In genomic region chr4:31334086-31334910, GRCh38 we compare ENCODE assay signal across 17 cellular contexts.
DNase-seq lines count a peak whose midpoint lies in the region; ATAC-seq, FAIRE-seq and TF ChIP-seq lines count a peak whose summit lies in the region.
"Had no signal": no experiment of that assay in that cellular context is flagged by ENCODE, and none has a peak within 500 bp of the region (broad histone marks: within the 10 kb centered on the region; RNA-seq: fewer than 3 reads in every experiment).

No MANE protein-coding gene starts in this region.

- H2BK15ac ChIP-seq in neuronal stem cell (ENCODE audit: low read length), result no peak overlapping the region

- H3K4me1 ChIP-seq in HCT116 (ENCODE audit: control insufficient read depth in 1 of 2, insufficient read depth in 2 of 2, low read length in 2 of 2) (no peaks in the 10 kb centered on the region), neuronal stem cell (ENCODE audit: control insufficient read depth in 2 of 2, insufficient read depth in 1 of 2, low read depth in 1 of 2, low read length in 2 of 2) (no peaks in the 10 kb centered on the region)
- H3K4me1 ChIP-seq: BLaER1 treated with 17β-estradiol and CSF1 and Interleukin-3, amounts not matched to agents 10 nM and 100 nM; HAP-1 had no signal

- no peaks in the 10 kb centered on the region for H4K20me1 ChIP-seq in HCT116 (ENCODE audit: insufficient read depth)
- H4K20me1 ChIP-seq: BLaER1 treated with 17β-estradiol and CSF1 and Interleukin-3, amounts not matched to agents 10 nM and 100 nM had no signal

- TF ChIP-seq RAD21 in HCT116 (IDR thresholded peaks at IDR 0.05; ENCODE audit: low read depth), result no peak

- H3K4me3 ChIP-seq in AG09309 (ENCODE audit: control insufficient read depth, low read depth, low read length), result no peak overlapping the region
- H3K4me3 ChIP-seq in HCT116 (replicated peaks in 1 of 2; ENCODE audit: low read depth in 1 of 2, low read length in 2 of 2), result no peak overlapping the region
- no peak overlapping the region for H3K4me3 ChIP-seq in neuronal stem cell (ENCODE audit: low read length in 2 of 2)
- H3K4me3 ChIP-seq: BLaER1 treated with 17β-estradiol and CSF1 and Interleukin-3, amounts not matched to agents 10 nM and 100 nM; GM12878; HAP-1 had no signal

- H3K4ac ChIP-seq in neuronal stem cell (ENCODE audit: low read length), result no peak overlapping the region

- peak; percentile 97 for FAIRE-seq in endometrium (lab: Jason Lieb, UNC)
- FAIRE-seq: GM12878, GM18507 had no signal

- no peak overlapping the region for H3K23ac ChIP-seq in neuronal stem cell (ENCODE audit: low read depth, low read length, poor library complexity)

- H3K36me3 ChIP-seq in HCT116 (ENCODE audit: control insufficient read depth in 1 of 2, insufficient read depth in 2 of 2, low read length in 2 of 2) (no peaks in the 10 kb centered on the region), neuronal stem cell (replicated peaks in 1 of 2; ENCODE audit: control insufficient read depth in 2 of 2, insufficient read depth in 2 of 2, low read length in 2 of 2) (no peaks in the 10 kb centered on the region)
- H3K36me3 ChIP-seq: BLaER1 treated with 17β-estradiol and CSF1 and Interleukin-3, amounts not matched to agents 10 nM and 100 nM; HAP-1 had no signal

- no peaks in the 10 kb centered on the region for H3K79me2 ChIP-seq in HCT116 (ENCODE audit: insufficient read depth, low read length)

- DNase-seq in AG09309 (ENCODE audit: low read depth) (peak; percentile 28), HCT116 (ENCODE audit: low read depth, low spot score) (no peak), neuronal stem cell (ENCODE audit: low spot score) (no peak)
- DNase-seq: 8988T; AML-193; CD4-positive, CD25-positive, alpha-beta regulatory T cell; DMS 273 treated with DMSO at 0.1 percent for 48 hours; GOT3; HFFc6 had no signal

- no peak overlapping the region for H2AK5ac ChIP-seq in neuronal stem cell (ENCODE audit: low read depth, low read length)

- TF ChIP-seq POLR2A in HCT116 (IDR thresholded peaks at IDR 0.05; ENCODE audit: borderline replicate concordance, extremely low read depth, insufficient read depth, insufficient read length), result no peak

- POLR2A ChIA-PET in HCT116 (lab: Charles Lee), result no interaction called here

- H2BK5ac ChIP-seq in neuronal stem cell (ENCODE audit: low read length), result no peak overlapping the region

- no peak overlapping the region for H3K18ac ChIP-seq in neuronal stem cell (ENCODE audit: low read length)

- H3K27ac ChIP-seq in HCT116 (ENCODE audit: low read depth, low read length) (no peak overlapping the region), neuronal stem cell (replicated peaks; ENCODE audit: low read length) (no peak overlapping the region)
- H3K27ac ChIP-seq: BLaER1 treated with 17β-estradiol and CSF1 and Interleukin-3, amounts not matched to agents 10 nM and 100 nM had no signal

- no peak overlapping the region for H2BK12ac ChIP-seq in neuronal stem cell (ENCODE audit: low read length)

- H3K4me2 ChIP-seq in HCT116 (ENCODE audit: low read length) (no peak overlapping the region), neuronal stem cell (ENCODE audit: insufficient read depth, low read length, poor library complexity, severe bottlenecking) (no peak overlapping the region)
- H3K4me2 ChIP-seq: BLaER1 treated with 17β-estradiol and CSF1 and Interleukin-3, amounts not matched to agents 10 nM and 100 nM had no signal

- H3K27me3 ChIP-seq in HCT116 (ENCODE audit: insufficient read depth, low read length), result no peaks in the 10 kb centered on the region
- H3K27me3 ChIP-seq in neuronal stem cell (ENCODE audit: control insufficient read depth in 3 of 3, insufficient read depth in 3 of 3, low read depth in 1 of 3, low read length in 3 of 3), result no peaks in the 10 kb centered on the region
- H3K27me3 ChIP-seq: BLaER1 treated with 17β-estradiol and CSF1 and Interleukin-3, amounts not matched to agents 10 nM and 100 nM had no signal

- peak overlapping the region; percentile 22 for H2AFZ ChIP-seq in HCT116 (ENCODE audit: low read depth, low read length, poor library complexity, severe bottlenecking)
- H2AFZ ChIP-seq in neuronal stem cell (ENCODE audit: low read length), result peak overlapping the region; percentile 49

- H4K91ac ChIP-seq in neuronal stem cell (ENCODE audit: low read depth, low read length, poor library complexity), result no peak overlapping the region

- H3K9me2 ChIP-seq in HCT116 (ENCODE audit: insufficient read depth), result no peaks in the 10 kb centered on the region

- H3K14ac ChIP-seq in neuronal stem cell (ENCODE audit: low read length), result no peak overlapping the region

- H3K9me3 ChIP-seq in HCT116 (ENCODE audit: control insufficient read depth in 1 of 2, insufficient read depth in 1 of 2, low read depth in 1 of 2, low read length in 2 of 2) (no peaks in the 10 kb centered on the region), neuronal stem cell (replicated peaks in 1 of 2; ENCODE audit: control insufficient read depth in 2 of 2, insufficient read depth in 1 of 2, low read depth in 1 of 2, low read length in 2 of 2) (peaks cover 0 to 2% of the 10 kb centered on the region in 2 donors)
- H3K9me3 ChIP-seq: BLaER1 treated with 17β-estradiol and CSF1 and Interleukin-3, amounts not matched to agents 10 nM and 100 nM; HAP-1 had no signal

- intact Hi-C loops in HCT116 (cut with micrococcal nuclease), result no loop called here

- TF ChIP-seq CTCF in AG09309 (IDR thresholded peaks at IDR 0.05; ENCODE audit: control insufficient read depth, insufficient read depth, low read depth, low read length, missing control alignments), result no peak
- TF ChIP-seq CTCF in HCT116 (IDR thresholded peaks at IDR 0.05 in 2 of 3, conservative IDR thresholded peaks at IDR 0.05 in 1 of 3; ENCODE audit: borderline replicate concordance in 1 of 3, insufficient read depth in 1 of 3, low read depth in 2 of 3, low read length in 2 of 3), result no peak

- H2BK120ac ChIP-seq in neuronal stem cell (ENCODE audit: low read depth, low read length), result no peak overlapping the region

- BruUV-seq in HCT116 (replicated peaks; lab: Mats Ljungman, UMichigan), result no TSS peak

- H3K9ac ChIP-seq in HCT116 (ENCODE audit: low read length) (no peak overlapping the region), neuronal stem cell (ENCODE audit: low read depth, low read length, poor library complexity) (no peak overlapping the region)
- H3K9ac ChIP-seq: BLaER1 treated with 17β-estradiol and CSF1 and Interleukin-3, amounts not matched to agents 10 nM and 100 nM had no signal

- H3K79me1 ChIP-seq in neuronal stem cell (ENCODE audit: low read depth, low read length), result no peaks in the 10 kb centered on the region

- no peak overlapping the region for H4K8ac ChIP-seq in neuronal stem cell (ENCODE audit: low read depth, low read length)

- WGBS in neuronal stem cell (ENCODE audit: extremely low coverage in 2 of 2, insufficient read length in 2 of 2, insufficient replicate concordance in 1 of 2), 2 donors, result no CpG with 5 or more reads among the region's 2 CpGs

- ATAC-seq in HCT116 (no peak), GM19455 (IDR thresholded peaks at IDR 0.05; ENCODE audit: unreplicated experiment) (no peak), GM21360 (IDR thresholded peaks at IDR 0.05; ENCODE audit: unreplicated experiment) (no peak), GM19328 (IDR thresholded peaks at IDR 0.05; ENCODE audit: unreplicated experiment) (no peak)
- ATAC-seq: GM12878 had no signal

- CTCF ChIA-PET in HCT116 (lab: Charles Lee), result no interaction called here

- RAD21 ChIA-PET in HCT116 (lab: Charles Lee; ENCODE audit: low non-redundant PET in 1 of 2, low total read pairs in 2 of 2, uncharacterized antibody in 2 of 2, unreplicated experiment in 2 of 2), result no interaction called here

TF ChIP-seq in HCT116, 20 proteins besides CTCF, POLR2A, EP300 and RAD21:
- no peak for TF ChIP-seq FOSL1 (IDR thresholded peaks at IDR 0.05; ENCODE audit: low read depth)
- TF ChIP-seq JUND (IDR thresholded peaks at IDR 0.05), result no peak
- TF ChIP-seq ZNF274 (IDR thresholded peaks at IDR 0.05; ENCODE audit: low read depth, low read length), result no peak
- TF ChIP-seq EZH2phosphoT487 (IDR thresholded peaks at IDR 0.05; ENCODE audit: borderline replicate concordance), result no peak
- TF ChIP-seq ZBTB33 (IDR thresholded peaks at IDR 0.05; ENCODE audit: extremely low read depth, insufficient replicate concordance, low read length), result no peak
- no peak for TF ChIP-seq YY1 (IDR thresholded peaks at IDR 0.05; ENCODE audit: extremely low read depth, insufficient replicate concordance, low read depth, low read length)
- no peak for TF ChIP-seq TCF7L2 (IDR thresholded peaks at IDR 0.05; ENCODE audit: borderline replicate concordance, extremely low read depth, insufficient read depth, insufficient read length)
- no peak for TF ChIP-seq ZFX (IDR thresholded peaks at IDR 0.05)
- TF ChIP-seq POLR2AphosphoS5 (IDR thresholded peaks at IDR 0.05; ENCODE audit: low read depth, low read length), result no peak
- TF ChIP-seq EGR1 (IDR thresholded peaks at IDR 0.05; ENCODE audit: low read depth), result no peak
- no peak for TF ChIP-seq SP1 (IDR thresholded peaks at IDR 0.05; ENCODE audit: low read depth)
